ENCODE assay signal across 1 cellular context in the genomic region with DNA sequence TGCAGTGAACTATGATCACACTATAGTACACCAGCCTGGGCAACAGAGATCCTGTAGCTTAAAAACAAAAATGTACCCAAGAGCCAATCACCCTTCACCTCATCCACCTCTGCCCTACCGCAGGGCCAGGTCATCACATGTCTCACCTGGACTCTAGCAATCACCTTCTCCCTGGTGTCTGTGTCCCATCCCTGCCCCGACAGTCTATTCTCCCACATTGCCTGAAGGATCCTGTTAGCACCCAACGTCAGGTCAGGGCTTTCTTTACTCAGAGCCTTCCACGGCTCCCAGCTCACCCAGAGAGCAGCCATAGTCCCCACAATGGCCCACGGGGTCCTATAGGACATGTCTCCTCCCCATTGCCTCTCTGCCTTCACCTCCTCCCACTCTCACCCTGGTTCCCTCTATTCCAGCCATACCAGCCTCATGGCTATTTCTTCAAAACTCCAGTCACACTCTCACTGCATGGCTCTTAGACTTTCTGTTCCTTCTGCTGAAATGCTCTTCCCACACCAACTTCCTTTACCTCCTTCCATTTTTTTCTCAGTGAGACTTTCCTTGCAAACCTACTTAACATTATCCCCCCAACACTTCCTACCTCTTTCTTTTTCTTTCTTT.
TF ChIP-seq lines count a peak whose summit lies in the region.

No MANE protein-coding gene starts in this region.

TF ChIP-seq in HepG2, 621 proteins besides CTCF, POLR2A, EP300 and RAD21 (continued from another document):
- no peak for TF ChIP-seq ZBTB10 (CRISPR knock-in tag; IDR thresholded peaks at IDR 0.05; ENCODE audit: borderline replicate concordance)
- TF ChIP-seq ZNF740 (CRISPR knock-in tag; IDR thresholded peaks at IDR 0.05): no peak
- no peak for TF ChIP-seq NONO (IDR thresholded peaks at IDR 0.05)
- no peak for TF ChIP-seq NONO (CRISPR knock-in tag; conservative IDR thresholded peaks at IDR 0.05)
- no peak for TF ChIP-seq RARA (CRISPR knock-in tag; IDR thresholded peaks at IDR 0.05)
- TF ChIP-seq HNRNPLL (IDR thresholded peaks at IDR 0.05; ENCODE audit: low read depth, low read length, poor library complexity, severe bottlenecking): no peak
- TF ChIP-seq ZNF7 (CRISPR knock-in tag; IDR thresholded peaks at IDR 0.05): no peak
- TF ChIP-seq SOX13 (IDR thresholded peaks at IDR 0.05): no peak
- TF ChIP-seq SOX13 (CRISPR knock-in tag; conservative IDR thresholded peaks at IDR 0.05 in 1 of 2, IDR thresholded peaks at IDR 0.05 in 1 of 2): no peak
- TF ChIP-seq, protein P1, sequence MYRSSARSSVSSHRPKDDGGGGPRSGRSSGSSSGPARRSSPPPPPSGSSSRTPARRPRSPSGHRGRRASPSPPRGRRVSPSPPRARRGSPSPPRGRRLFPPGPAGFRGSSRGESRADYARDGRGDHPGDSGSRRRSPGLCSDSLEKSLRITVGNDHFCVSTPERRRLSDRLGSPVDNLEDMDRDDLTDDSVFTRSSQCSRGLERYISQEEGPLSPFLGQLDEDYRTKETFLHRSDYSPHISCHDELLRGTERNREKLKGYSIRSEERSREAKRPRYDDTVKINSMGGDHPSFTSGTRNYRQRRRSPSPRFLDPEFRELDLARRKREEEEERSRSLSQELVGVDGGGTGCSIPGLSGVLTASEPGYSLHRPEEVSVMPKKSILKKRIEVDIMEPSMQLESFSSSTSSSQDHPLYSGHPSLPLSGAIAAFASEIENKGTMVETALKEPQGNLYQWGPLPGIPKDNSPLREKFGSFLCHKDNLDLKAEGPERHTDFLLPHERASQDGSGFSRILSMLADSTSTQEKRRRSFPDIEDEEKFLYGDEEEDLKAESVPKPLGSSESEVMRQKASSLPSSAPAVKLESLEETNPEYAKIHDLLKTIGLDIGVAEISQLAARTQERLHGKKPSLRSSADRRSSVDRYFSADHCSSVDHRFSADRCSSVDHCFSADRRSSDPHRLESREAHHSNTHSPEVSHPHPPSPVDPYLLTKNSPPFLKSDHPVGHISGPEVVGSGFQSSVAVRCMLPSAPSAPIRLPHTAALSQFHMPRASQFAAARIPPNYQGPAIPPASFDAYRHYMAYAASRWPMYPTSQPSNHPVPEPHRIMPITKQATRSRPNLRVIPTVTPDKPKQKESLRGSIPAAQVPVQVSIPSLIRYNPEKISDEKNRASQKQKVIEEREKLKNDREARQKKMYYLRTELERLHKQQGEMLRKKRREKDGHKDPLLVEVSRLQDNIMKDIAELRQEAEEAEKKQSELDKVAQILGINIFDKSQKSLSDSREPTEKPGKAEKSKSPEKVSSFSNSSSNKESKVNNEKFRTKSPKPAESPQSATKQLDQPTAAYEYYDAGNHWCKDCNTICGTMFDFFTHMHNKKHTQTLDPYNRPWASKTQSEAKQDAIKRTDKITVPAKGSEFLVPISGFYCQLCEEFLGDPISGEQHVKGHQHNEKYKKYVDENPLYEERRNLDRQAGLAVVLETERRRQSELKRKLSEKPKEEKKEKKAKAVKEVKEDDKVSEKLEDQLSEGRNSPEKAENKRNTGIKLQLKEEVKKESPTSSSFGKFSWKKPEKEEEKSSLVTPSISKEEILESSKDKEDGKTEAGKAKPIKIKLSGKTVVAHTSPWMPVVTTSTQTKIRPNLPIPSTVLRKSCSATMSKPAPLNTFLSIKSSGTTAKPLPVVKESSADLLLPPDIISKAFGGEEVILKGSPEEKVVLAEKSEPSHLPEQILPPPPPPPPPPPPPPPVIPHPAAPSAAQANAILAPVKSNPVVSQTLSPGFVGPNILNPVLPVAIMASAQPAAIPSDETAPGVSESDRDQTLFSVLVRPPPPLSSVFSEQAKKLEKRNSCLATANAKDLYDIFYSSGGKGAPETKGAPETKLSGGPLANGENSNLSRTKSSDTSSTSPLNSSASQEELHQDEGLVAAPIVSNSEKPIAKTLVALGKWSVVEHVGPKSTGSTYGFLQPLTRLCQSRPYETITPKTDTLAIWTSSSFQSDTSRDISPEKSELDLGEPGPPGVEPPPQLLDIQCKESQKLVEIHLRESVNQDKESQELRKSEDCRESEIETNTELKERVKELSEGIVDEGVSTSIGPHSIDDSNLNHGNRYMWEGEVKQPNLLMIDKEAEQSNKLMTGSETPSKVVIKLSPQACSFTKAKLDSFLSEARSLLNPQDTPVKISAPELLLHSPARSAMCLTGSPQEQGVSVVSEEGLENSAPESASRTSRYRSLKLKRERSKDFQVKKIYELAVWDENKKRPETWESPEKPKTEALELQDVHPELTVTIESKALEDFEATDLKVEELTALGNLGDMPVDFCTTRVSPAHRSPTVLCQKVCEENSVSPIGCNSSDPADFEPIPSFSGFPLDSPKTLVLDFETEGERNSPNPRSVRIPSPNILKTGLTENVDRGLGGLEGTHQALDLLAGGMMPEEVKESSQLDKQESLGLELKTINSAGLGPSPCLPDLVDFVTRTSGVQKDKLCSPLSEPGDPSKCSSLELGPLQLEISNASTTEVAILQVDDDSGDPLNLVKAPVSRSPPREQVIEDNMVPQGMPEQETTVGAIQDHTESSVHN (CRISPR knock-in tag; IDR thresholded peaks at IDR 0.05): no peak
- no peak for TF ChIP-seq GATAD1 (CRISPR knock-in tag; IDR thresholded peaks at IDR 0.05)
- TF ChIP-seq MXI1 (IDR thresholded peaks at IDR 0.05; ENCODE audit: borderline replicate concordance, low read depth, low read length): no peak
- TF ChIP-seq, protein P2, sequence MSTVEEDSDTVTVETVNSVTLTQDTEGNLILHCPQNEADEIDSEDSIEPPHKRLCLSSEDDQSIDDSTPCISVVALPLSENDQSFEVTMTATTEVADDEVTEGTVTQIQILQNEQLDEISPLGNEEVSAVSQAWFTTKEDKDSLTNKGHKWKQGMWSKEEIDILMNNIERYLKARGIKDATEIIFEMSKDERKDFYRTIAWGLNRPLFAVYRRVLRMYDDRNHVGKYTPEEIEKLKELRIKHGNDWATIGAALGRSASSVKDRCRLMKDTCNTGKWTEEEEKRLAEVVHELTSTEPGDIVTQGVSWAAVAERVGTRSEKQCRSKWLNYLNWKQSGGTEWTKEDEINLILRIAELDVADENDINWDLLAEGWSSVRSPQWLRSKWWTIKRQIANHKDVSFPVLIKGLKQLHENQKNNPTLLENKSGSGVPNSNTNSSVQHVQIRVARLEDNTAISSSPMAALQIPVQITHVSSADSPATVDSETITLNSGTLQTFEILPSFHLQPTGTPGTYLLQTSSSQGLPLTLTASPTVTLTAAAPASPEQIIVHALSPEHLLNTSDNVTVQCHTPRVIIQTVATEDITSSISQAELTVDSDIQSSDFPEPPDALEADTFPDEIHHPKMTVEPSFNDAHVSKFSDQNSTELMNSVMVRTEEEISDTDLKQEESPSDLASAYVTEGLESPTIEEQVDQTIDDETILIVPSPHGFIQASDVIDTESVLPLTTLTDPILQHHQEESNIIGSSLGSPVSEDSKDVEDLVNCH (CRISPR knock-in tag; IDR thresholded peaks at IDR 0.05): no peak
- no peak for TF ChIP-seq ZNF615 (CRISPR knock-in tag; IDR thresholded peaks at IDR 0.05; ENCODE audit: borderline replicate concordance)
